In the genomic region with DNA sequence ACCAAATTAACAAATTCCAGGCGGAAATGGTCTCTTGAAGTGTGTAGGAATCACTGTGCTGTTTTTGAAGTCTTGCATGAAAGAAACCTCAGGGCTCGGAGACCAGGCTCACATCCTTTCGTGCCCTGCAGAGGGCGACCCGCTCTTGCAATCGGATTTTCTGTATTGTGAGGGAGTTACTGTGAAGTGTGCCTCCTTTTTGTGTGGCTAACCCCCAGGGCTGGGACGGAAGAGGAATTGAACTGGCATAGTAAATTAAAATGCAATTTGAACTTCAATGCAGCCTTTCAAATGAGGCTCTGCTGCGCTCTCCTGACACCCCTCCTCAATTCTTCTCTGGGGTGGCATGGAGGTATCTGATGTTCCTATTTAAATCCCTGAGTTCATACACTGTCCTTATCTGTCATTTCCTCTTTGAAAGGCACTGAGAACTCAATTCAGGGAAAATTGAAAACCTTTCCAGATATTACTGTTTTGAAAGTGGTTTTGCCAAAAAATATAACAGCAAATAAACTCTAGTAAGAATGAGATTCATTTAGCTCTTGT, we compare ENCODE assay signal across 8 cellular contexts. TPM values are rescaled to one million over a fixed set of nuclear protein-coding genes. Genes with fewer than 3 reads are reported as not detected.
DNase-seq lines count a peak whose midpoint lies in the region; ATAC-seq and TF ChIP-seq lines count a peak whose summit lies in the region.

No MANE protein-coding gene starts in this region.

- H3K36me3 Mint-ChIP-seq in activated CD4-positive, alpha-beta T cell treated with anti-CD3 and anti-CD28 coated beads, Interleukin-2, amount 10 ng/mL, durations not matched to agents 24 days and 14 days (ENCODE audit: low read depth), result no peaks in the 10 kb centered on the region
- H3K36me3 Mint-ChIP-seq in naive thymus-derived CD4-positive, alpha-beta T cell, result no peaks in the 10 kb centered on the region

- no peak overlapping the region for H2AFZ ChIP-seq in GM23248

- intact Hi-C loops in activated CD4-positive, alpha-beta T cell treated with anti-CD3 and anti-CD28 coated beads, Interleukin-2, amount 10 ng/mL, durations not matched to agents 24 days and 14 days (cut with micrococcal nuclease), result loop anchor here (1.0 kb wide), 1 partner anchor 251 kb away; no protein-coding TSS in a partner anchor
- intact Hi-C loops in naive thymus-derived CD4-positive, alpha-beta T cell (cut with micrococcal nuclease), result loop anchor here (1.0 to 2.0 kb wide), 7 partner anchors 23 to 431 kb away; partner anchors contain the start of gene MGAT5B (in 1 of the 2)
- intact Hi-C loops in testis (cut with DNase I; ENCODE audit: low total_unique reads), result no loop called here

- H3K27me3 Mint-ChIP-seq in activated CD4-positive, alpha-beta T cell treated with anti-CD3 and anti-CD28 coated beads, Interleukin-2, amount 10 ng/mL, durations not matched to agents 24 days and 14 days, result peaks cover 20% of the 10 kb centered on the region
- H3K27me3 Mint-ChIP-seq in naive thymus-derived CD4-positive, alpha-beta T cell, result peaks cover 0 to 19% (median 0%) of the 10 kb centered on the region in 5 donors

- no peaks in the 10 kb centered on the region for H3K4me1 ChIP-seq in GM23248 (ENCODE audit: insufficient read depth)
- H3K4me1 ChIP-seq in effector memory CD4-positive, alpha-beta T cell (ENCODE audit: control insufficient read depth, insufficient read depth, low read length, poor library complexity, severe bottlenecking), result peaks cover 5% of the 10 kb centered on the region
- H3K4me1 ChIP-seq in naive thymus-derived CD4-positive, alpha-beta T cell (ENCODE audit: control insufficient read depth in 2 of 2, insufficient read depth in 2 of 2, low read length in 2 of 2), result peaks cover 0 to 7% of the 10 kb centered on the region in 2 donors
- no peaks in the 10 kb centered on the region for H3K4me1 ChIP-seq in testis

- H3K9me3 Mint-ChIP-seq in activated CD4-positive, alpha-beta T cell treated with anti-CD3 and anti-CD28 coated beads, Interleukin-2, amount 10 ng/mL, durations not matched to agents 24 days and 14 days, result no peaks in the 10 kb centered on the region
- no peaks in the 10 kb centered on the region for H3K9me3 Mint-ChIP-seq in naive thymus-derived CD4-positive, alpha-beta T cell

- 5 to 9% methylated on average over 8 of the region's 8 CpGs for WGBS in GM23248 (ENCODE audit: low coverage in 1 of 2, low lambda C conversion rate in 2 of 2, missing lambda C conversion rate in 2 of 2), 2 experiments
- 27 to 53% methylated on average over 7 to 8 of the region's 8 CpGs for WGBS in testis, 2 donors

- in situ Hi-C loops in GM23248 (cut with MboI), result no loop called here

- H3K9me2 ChIP-seq in GM23248 (ENCODE audit: insufficient read depth), result no peaks in the 10 kb centered on the region

- no peak for TF ChIP-seq POLR2A in testis (IDR thresholded peaks at IDR 0.05)

- H3K4me3 Mint-ChIP-seq in activated CD4-positive, alpha-beta T cell treated with anti-CD3 and anti-CD28 coated beads, Interleukin-2, amount 10 ng/mL, durations not matched to agents 24 days and 14 days, result no peak overlapping the region
- H3K4me3 Mint-ChIP-seq in naive thymus-derived CD4-positive, alpha-beta T cell, result peak overlapping the region in 5 of 10 donors; percentile 14 to 58 (median 36)

- H3K9me3 ChIP-seq in GM23248 (ENCODE audit: low read depth), result no peaks in the 10 kb centered on the region
- H3K9me3 ChIP-seq in effector memory CD4-positive, alpha-beta T cell (ENCODE audit: control insufficient read depth, low read length), result no peaks in the 10 kb centered on the region
- H3K9me3 ChIP-seq in naive thymus-derived CD4-positive, alpha-beta T cell (ENCODE audit: control insufficient read depth in 2 of 3, low read length in 3 of 3), result no peaks in the 10 kb centered on the region
- no peaks in the 10 kb centered on the region for H3K9me3 ChIP-seq in testis

- POLR2A ChIA-PET in AG04449 (lab: Yijun Ruan, JAX), result no interaction called here
- POLR2A ChIA-PET in naive thymus-derived CD4-positive, alpha-beta T cell (lab: Charles Lee), result no interaction called here

- H3F3A ChIP-seq in GM23248 (ENCODE audit: insufficient read depth), result no peaks in the 10 kb centered on the region

- H3K4me1 Mint-ChIP-seq in activated CD4-positive, alpha-beta T cell treated with anti-CD3 and anti-CD28 coated beads, Interleukin-2, amount 10 ng/mL, durations not matched to agents 24 days and 14 days, result peaks cover 7% of the 10 kb centered on the region
- peaks cover 4 to 13% (median 8%) of the 10 kb centered on the region in 7 donors for H3K4me1 Mint-ChIP-seq in naive thymus-derived CD4-positive, alpha-beta T cell

- no peaks in the 10 kb centered on the region for H4K20me1 ChIP-seq in GM23248 (ENCODE audit: insufficient read depth)

- TF ChIP-seq CTCF in AG04449 (IDR thresholded peaks at IDR 0.05; ENCODE audit: insufficient read depth, low read length, missing control alignments) (peak; percentile 74), testis (IDR thresholded peaks at IDR 0.05) (peak in 2 of 3 experiments; percentile 21 to 35)

- DNase-seq in AG04449 (ENCODE audit: low read depth, low spot score), result no peak
- peak; percentile 71 for DNase-seq in GM23248
- DNase-seq in NCI-H524 (lab: John Stamatoyannopoulos, UW), result peak; percentile 74 to 87
- DNase-seq in activated CD4-positive, alpha-beta T cell treated with anti-CD3 and anti-CD28 coated beads, Interleukin-2, amount 10 ng/mL, durations not matched to agents 24 days and 14 days, result peak; percentile 89
- peak; percentile 9 to 32 (median 31) for DNase-seq in effector memory CD4-positive, alpha-beta T cell
- peak; percentile 22 to 78 (median 66) for DNase-seq in naive thymus-derived CD4-positive, alpha-beta T cell
- peak; percentile 38 for DNase-seq in testis

- H3K36me3 ChIP-seq in GM23248 (ENCODE audit: low read depth), result no peaks in the 10 kb centered on the region
- H3K36me3 ChIP-seq in effector memory CD4-positive, alpha-beta T cell (ENCODE audit: control insufficient read depth, insufficient read depth, low read length), result no peaks in the 10 kb centered on the region
- H3K36me3 ChIP-seq in naive thymus-derived CD4-positive, alpha-beta T cell (ENCODE audit: control insufficient read depth in 2 of 3, insufficient read depth in 3 of 3, low read length in 3 of 3), result no peaks in the 10 kb centered on the region
- no peaks in the 10 kb centered on the region for H3K36me3 ChIP-seq in testis (ENCODE audit: low read depth, missing control alignments)

- ATAC-seq in naive thymus-derived CD4-positive, alpha-beta T cell, result peak; percentile 91
- no peak for ATAC-seq in HG03280 (IDR thresholded peaks at IDR 0.05; ENCODE audit: unreplicated experiment)

- CTCF ChIA-PET in AG04449 (lab: Yijun Ruan, JAX), result interaction anchor here (0.6 to 4.6 kb wide), 11 partner anchors 9 to 1082 kb away, joined by 3 to 38 read pairs (median 4); partner anchors contain the start of gene MGAT5B
- CTCF ChIA-PET in naive thymus-derived CD4-positive, alpha-beta T cell (lab: Charles Lee), result interaction anchor here (0.6 to 1.6 kb wide), 2 partner anchors 240 to 248 kb away, joined by 7 to 9 read pairs; no protein-coding TSS in a partner anchor

- H3K4me2 ChIP-seq in GM23248 (ENCODE audit: unreplicated experiment), result no peak overlapping the region

- peak overlapping the region; percentile 16 for H3K27ac Mint-ChIP-seq in activated CD4-positive, alpha-beta T cell treated with anti-CD3 and anti-CD28 coated beads, Interleukin-2, amount 10 ng/mL, durations not matched to agents 24 days and 14 days
- H3K27ac Mint-ChIP-seq in naive thymus-derived CD4-positive, alpha-beta T cell, result peak overlapping the region in 6 of 9 donors; percentile 9 to 44 (median 16)

- H3K27me3 ChIP-seq in GM23248 (replicated peaks; ENCODE audit: insufficient read depth) (peaks cover 4% of the 10 kb centered on the region; the same call in 1 of the 2 replicates), testis (no peaks in the 10 kb centered on the region)
- H3K27me3 ChIP-seq in effector memory CD4-positive, alpha-beta T cell (replicated peaks; ENCODE audit: control insufficient read depth, insufficient read depth, low read length, poor library complexity, severe bottlenecking), result no peaks in the 10 kb centered on the region
- H3K27me3 ChIP-seq in naive thymus-derived CD4-positive, alpha-beta T cell (ENCODE audit: control insufficient read depth in 2 of 2, insufficient read depth in 2 of 2, low read length in 2 of 2), result no peaks in the 10 kb centered on the region

- H3K4me3 ChIP-seq in AG04449 (ENCODE audit: low read depth, low read length), result no peak overlapping the region
- no peak overlapping the region for H3K4me3 ChIP-seq in GM23248
- no peak overlapping the region for H3K4me3 ChIP-seq in effector memory CD4-positive, alpha-beta T cell (ENCODE audit: insufficient read depth, low read depth, low read length, poor library complexity, severe bottlenecking)
- no peak overlapping the region for H3K4me3 ChIP-seq in naive thymus-derived CD4-positive, alpha-beta T cell (ENCODE audit: low read length)
- no peak overlapping the region for H3K4me3 ChIP-seq in testis

- no peaks in the 10 kb centered on the region for H3K79me2 ChIP-seq in GM23248 (ENCODE audit: insufficient read depth)

- no peak overlapping the region for H3K9ac ChIP-seq in GM23248

- H3K27ac ChIP-seq in GM23248 (no peak overlapping the region), testis (no peak overlapping the region)
- H3K27ac ChIP-seq in effector memory CD4-positive, alpha-beta T cell (ENCODE audit: insufficient read depth, low read length, poor library complexity, severe bottlenecking), result no peak overlapping the region
- no peak overlapping the region for H3K27ac ChIP-seq in naive thymus-derived CD4-positive, alpha-beta T cell (ENCODE audit: low read depth, low read length)

RNA-seq across cellular contexts. Expression of gene MGAT5B, which starts 51.5 kb away (rescaled TPM):
- 0.11 TPM in 1 of 2 replicates, not detected in the other for total RNA-seq in GM23248 (2014; rRNA removed; shearing (Covaris generic))
- polyA plus RNA-seq in GM23248 (2016; fragmentation: Nextera tagmentation; extraction: Ambion mirVana) (0.16 TPM in 1 of 2 replicates, not detected in the other), testis (ENCODE audit: insufficient read depth, low read depth, low replicate concordance) (4.6 TPM)
- 0.21 and 0.51 TPM in 2 replicates for total RNA-seq in activated CD4-positive, alpha-beta T cell treated with anti-CD3 and anti-CD28 coated beads, Interleukin-2, amount 10 ng/mL, durations not matched to agents 24 days and 14 days
- total RNA-seq in naive thymus-derived CD4-positive, alpha-beta T cell, result 1 to 10 TPM in 3 of 5 experiments, under 1 TPM in 2; 0.24 to 3.7 (median 2.5) TPM
- polyA plus RNA-seq in naive thymus-derived CD4-positive, alpha-beta T cell, result under 1 TPM in 1 of 2 donors, not detected in 1; 0.12 TPM
- total RNA-seq in testis, result 10 to 100 TPM in 1 of 2 donors, 1 to 10 TPM in 1; 9.0 to 10.9 TPM
